12 cellular contexts compared by ENCODE assay signal in the genomic region with DNA sequence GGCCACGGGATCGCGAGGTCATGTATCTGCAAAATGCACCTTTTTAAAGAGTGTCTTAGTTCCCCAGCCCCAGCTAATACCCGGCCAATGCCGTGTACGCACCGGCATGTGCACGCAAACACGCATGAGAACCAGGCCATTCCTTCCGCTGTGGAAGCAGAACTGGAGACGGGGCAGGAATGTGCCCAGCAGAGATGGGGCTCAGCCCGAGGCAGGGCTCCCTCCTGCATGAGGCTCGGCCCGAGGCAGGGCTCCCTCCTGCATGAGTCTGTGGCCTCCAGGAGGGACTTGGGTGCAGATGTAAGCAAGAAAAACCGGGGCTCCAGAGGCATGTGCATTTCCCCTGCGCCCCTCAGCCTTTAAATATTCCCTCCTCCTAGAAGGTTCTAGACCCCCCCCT. TPM values are rescaled to one million over a fixed set of nuclear protein-coding genes. Genes with fewer than 3 reads are reported as not detected.
"Had no signal": no experiment of that assay in that cellular context is flagged by ENCODE, and none has a peak within 500 bp of the region (broad histone marks: within the 10 kb centered on the region; RNA-seq: fewer than 3 reads in every experiment).

No MANE protein-coding gene starts in this region.

- H3K27ac ChIP-seq: esophagus muscularis mucosa, ovary, tibial nerve, vagina had no signal

- H3K4me3 ChIP-seq: esophagus muscularis mucosa, ovary, tibial nerve, vagina had no signal

- H3K9me3 ChIP-seq: esophagus muscularis mucosa, ovary, tibial nerve, vagina had no signal

- H3K36me3 ChIP-seq: esophagus muscularis mucosa, ovary, tibial nerve, vagina had no signal

- H3K27me3 ChIP-seq: ovary, tibial nerve, vagina had no signal

- DNase-seq: activated CD4-positive, alpha-beta T cell treated with anti-CD3 and anti-CD28 coated beads, Interleukin-2, amount 50 U/mL, for 1 hour; activated CD4-positive, CD25-positive, alpha-beta regulatory T cell; activated effector memory CD4-positive, alpha-beta T cell treated with Interleukin-2 at 50 U/mL for 16 hours; activated T-cell treated with anti-CD3 and anti-CD28 coated beads, Interleukin-2, amount 50 U/mL, for 24 hours; amniotic stem cell; stimulated activated CD4-positive, alpha-beta T cell treated with anti-CD3 and anti-CD28 coated beads, Interleukin-4, amount 100 ng/mL, for 4 hours had no signal

RNA-seq across cellular contexts. Expression of gene SLC6A12, which starts 38.2 kb away (rescaled TPM):
- total RNA-seq: fibroblast of villous mesenchyme, skeletal muscle tissue, vagina had no signal
